In the genomic region with DNA sequence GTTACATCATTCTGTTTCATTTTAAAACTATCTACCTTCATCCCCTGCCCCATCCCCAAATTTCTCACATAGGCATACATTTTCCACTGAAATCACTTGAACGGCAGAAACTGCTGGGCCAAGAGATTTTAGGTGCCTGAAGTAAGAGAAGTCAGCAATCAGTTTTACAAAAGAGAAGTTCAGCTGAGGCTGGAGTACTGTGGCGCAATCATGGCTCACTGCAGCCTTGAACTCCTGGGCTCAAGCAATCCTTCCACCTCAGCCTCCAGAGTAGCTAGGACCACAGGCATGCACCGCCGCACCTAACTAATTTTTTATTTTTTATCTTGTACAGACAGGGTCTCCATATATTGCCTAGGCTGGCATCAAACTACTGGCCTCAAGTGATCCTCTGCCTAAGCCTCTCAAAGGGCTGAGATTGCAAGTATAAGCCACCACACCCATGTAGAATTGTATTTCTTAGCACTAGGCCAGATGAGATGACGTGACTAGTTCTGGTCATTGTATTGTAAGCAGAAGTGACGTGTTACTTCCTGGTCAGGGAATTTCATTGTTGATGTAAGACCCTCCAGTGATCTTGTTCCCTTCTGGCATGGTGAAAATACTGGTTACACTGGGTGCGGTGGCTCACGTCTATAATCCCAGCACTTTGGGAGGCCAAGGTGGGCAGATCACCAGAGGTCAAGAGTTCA, we compare ENCODE assay signal across 1 cellular context.
TF ChIP-seq lines count a peak whose summit lies in the region.

No MANE protein-coding gene starts in this region.

TF ChIP-seq in HepG2, 621 proteins besides CTCF, POLR2A, EP300 and RAD21:
- TF ChIP-seq, protein P1, sequence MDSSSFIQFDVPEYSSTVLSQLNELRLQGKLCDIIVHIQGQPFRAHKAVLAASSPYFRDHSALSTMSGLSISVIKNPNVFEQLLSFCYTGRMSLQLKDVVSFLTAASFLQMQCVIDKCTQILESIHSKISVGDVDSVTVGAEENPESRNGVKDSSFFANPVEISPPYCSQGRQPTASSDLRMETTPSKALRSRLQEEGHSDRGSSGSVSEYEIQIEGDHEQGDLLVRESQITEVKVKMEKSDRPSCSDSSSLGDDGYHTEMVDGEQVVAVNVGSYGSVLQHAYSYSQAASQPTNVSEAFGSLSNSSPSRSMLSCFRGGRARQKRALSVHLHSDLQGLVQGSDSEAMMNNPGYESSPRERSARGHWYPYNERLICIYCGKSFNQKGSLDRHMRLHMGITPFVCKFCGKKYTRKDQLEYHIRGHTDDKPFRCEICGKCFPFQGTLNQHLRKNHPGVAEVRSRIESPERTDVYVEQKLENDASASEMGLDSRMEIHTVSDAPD (CRISPR knock-in tag; IDR thresholded peaks at IDR 0.05), result no peak
- TF ChIP-seq CEBPB (IDR thresholded peaks at IDR 0.05; ENCODE audit: borderline replicate concordance, low read depth, low read length) (peak; percentile 43; the same call in 1 of the 2 replicates), CREB1 (IDR thresholded peaks at IDR 0.05) (peak; percentile 66), CREB1 (CRISPR knock-in tag; IDR thresholded peaks at IDR 0.05) (no peak)
TF ChIP-seq in HepG2: peak in this region for 2.
